In genomic region chr19:38619361-38620174, GRCh38 we compare ENCODE assay signal across 8 cellular contexts. TPM values are rescaled to one million over a fixed set of nuclear protein-coding genes. Genes with fewer than 3 reads are reported as not detected.
DNase-seq lines count a peak whose midpoint lies in the region; ATAC-seq lines count a peak whose summit lies in the region.

No MANE protein-coding gene starts in this region.

- H3K4me1 Mint-ChIP-seq in activated T-helper 1 cell treated with anti-CD3 and anti-CD28 coated beads, Interleukin-12 subunit alpha, Interleukin-12 subunit beta, Interleukin-2, Interleukin-4 antibody, amounts not matched to agents 30 ng/mL and 10 ng/mL and 1 ng/mL, durations not matched to agents 14 hours and 24 hours and 36 hours (ENCODE audit: low read depth), result peaks cover 32% of the 10 kb centered on the region
- peaks cover 46% of the 10 kb centered on the region for H3K4me1 Mint-ChIP-seq in stimulated activated naive CD8-positive, alpha-beta T cell treated with anti-CD3 and anti-CD28 coated beads, Interleukin-15, amount 100 ng/mL, for 72 hours

- ATAC-seq in HG02678 (IDR thresholded peaks at IDR 0.05; ENCODE audit: unreplicated experiment) (peak; percentile 2), GM21825 (IDR thresholded peaks at IDR 0.05; ENCODE audit: unreplicated experiment) (no peak)
- no peak for ATAC-seq in stimulated activated naive CD8-positive, alpha-beta T cell treated with anti-CD3 and anti-CD28 coated beads, Interleukin-15, amount 100 ng/mL, for 72 hours

- peaks cover 7% of the 10 kb centered on the region for H3K4me1 ChIP-seq in iPS-18a (ENCODE audit: control insufficient read depth, low read depth, low read length)

- no peaks in the 10 kb centered on the region for H3K9me3 Mint-ChIP-seq in activated T-helper 1 cell treated with anti-CD3 and anti-CD28 coated beads, Interleukin-12 subunit alpha, Interleukin-12 subunit beta, Interleukin-2, Interleukin-4 antibody, amounts not matched to agents 30 ng/mL and 10 ng/mL and 1 ng/mL, durations not matched to agents 14 hours and 24 hours and 36 hours
- H3K9me3 Mint-ChIP-seq in stimulated activated naive CD8-positive, alpha-beta T cell treated with anti-CD3 and anti-CD28 coated beads, Interleukin-15, amount 100 ng/mL, for 72 hours, result no peaks in the 10 kb centered on the region

- H3K27me3 Mint-ChIP-seq in activated T-helper 1 cell treated with anti-CD3 and anti-CD28 coated beads, Interleukin-12 subunit alpha, Interleukin-12 subunit beta, Interleukin-2, Interleukin-4 antibody, amounts not matched to agents 30 ng/mL and 10 ng/mL and 1 ng/mL, durations not matched to agents 14 hours and 24 hours and 36 hours (ENCODE audit: insufficient read depth), result no peaks in the 10 kb centered on the region
- no peaks in the 10 kb centered on the region for H3K27me3 Mint-ChIP-seq in stimulated activated naive CD8-positive, alpha-beta T cell treated with anti-CD3 and anti-CD28 coated beads, Interleukin-15, amount 100 ng/mL, for 72 hours

- H3K27ac ChIP-seq in iPS-18a (ENCODE audit: low read length), result no peak overlapping the region

- DNase-seq in activated T-helper 1 cell treated with anti-CD3 and anti-CD28 coated beads, Interleukin-12 subunit alpha, Interleukin-12 subunit beta, Interleukin-2, Interleukin-4 antibody, amounts not matched to agents 30 ng/mL and 10 ng/mL and 1 ng/mL, durations not matched to agents 14 hours and 24 hours and 36 hours (ENCODE audit: low spot score), result no peak
- no peak for DNase-seq in stimulated activated naive CD8-positive, alpha-beta T cell treated with anti-CD3 and anti-CD28 coated beads, Interleukin-15, amount 100 ng/mL, for 72 hours
- DNase-seq in activated gamma-delta T cell (lab: John Stamatoyannopoulos, UW) (no peak), nucleus accumbens (lab: John Stamatoyannopoulos, UW) (no peak), SW 1271 (lab: John Stamatoyannopoulos, UW) (no peak)

- H3K36me3 Mint-ChIP-seq in activated T-helper 1 cell treated with anti-CD3 and anti-CD28 coated beads, Interleukin-12 subunit alpha, Interleukin-12 subunit beta, Interleukin-2, Interleukin-4 antibody, amounts not matched to agents 30 ng/mL and 10 ng/mL and 1 ng/mL, durations not matched to agents 14 hours and 24 hours and 36 hours (ENCODE audit: low read depth), result peaks cover 35% of the 10 kb centered on the region

- H3K9me3 ChIP-seq in iPS-18a (ENCODE audit: control insufficient read depth, low read depth, low read length), result no peaks in the 10 kb centered on the region

- H3K27ac Mint-ChIP-seq in activated T-helper 1 cell treated with anti-CD3 and anti-CD28 coated beads, Interleukin-12 subunit alpha, Interleukin-12 subunit beta, Interleukin-2, Interleukin-4 antibody, amounts not matched to agents 30 ng/mL and 10 ng/mL and 1 ng/mL, durations not matched to agents 14 hours and 24 hours and 36 hours, result peak overlapping the region; percentile 84
- H3K27ac Mint-ChIP-seq in stimulated activated naive CD8-positive, alpha-beta T cell treated with anti-CD3 and anti-CD28 coated beads, Interleukin-15, amount 100 ng/mL, for 72 hours, result peak overlapping the region; percentile 98 to 99

- H3K4me3 Mint-ChIP-seq in activated T-helper 1 cell treated with anti-CD3 and anti-CD28 coated beads, Interleukin-12 subunit alpha, Interleukin-12 subunit beta, Interleukin-2, Interleukin-4 antibody, amounts not matched to agents 30 ng/mL and 10 ng/mL and 1 ng/mL, durations not matched to agents 14 hours and 24 hours and 36 hours, result peak overlapping the region; percentile 98
- peak overlapping the region; percentile 98 to 99 for H3K4me3 Mint-ChIP-seq in stimulated activated naive CD8-positive, alpha-beta T cell treated with anti-CD3 and anti-CD28 coated beads, Interleukin-15, amount 100 ng/mL, for 72 hours

- peaks cover 39% of the 10 kb centered on the region for H3K36me3 ChIP-seq in iPS-18a (ENCODE audit: control insufficient read depth, low read depth, low read length)

- intact Hi-C loops in activated T-helper 1 cell treated with anti-CD3 and anti-CD28 coated beads, Interleukin-12 subunit alpha, Interleukin-12 subunit beta, Interleukin-2, Interleukin-4 antibody, amounts not matched to agents 30 ng/mL and 10 ng/mL and 1 ng/mL, durations not matched to agents 14 hours and 24 hours and 36 hours (cut with micrococcal nuclease), result loop anchor here (1.0 to 10.0 kb wide), 11 partner anchors 15 to 715 kb away; partner anchors contain the start of genes ACTN4, FAM98C, NFKBIB and PSMD8

- H3K9ac ChIP-seq in iPS-18a (ENCODE audit: low read length), result peak overlapping the region; percentile 65

- peak overlapping the region; percentile 94 for H3K4me3 ChIP-seq in iPS-18a (ENCODE audit: low read length)

- no peaks in the 10 kb centered on the region for H3K27me3 ChIP-seq in iPS-18a (ENCODE audit: control insufficient read depth, insufficient read depth, low read length)

RNA-seq across cellular contexts. Expression of gene EIF3K, which starts 0.6 kb away (rescaled TPM):
- 309 and 326 TPM in 2 replicates for total RNA-seq in activated T-helper 1 cell treated with anti-CD3 and anti-CD28 coated beads, Interleukin-12 subunit alpha, Interleukin-12 subunit beta, Interleukin-2, Interleukin-4 antibody, amounts not matched to agents 30 ng/mL and 10 ng/mL and 1 ng/mL, durations not matched to agents 14 hours and 24 hours and 36 hours

RNA-seq across cellular contexts. Expression of gene MAP4K1, which starts 1.8 kb away (rescaled TPM):
- 159 and 182 TPM in 2 replicates for total RNA-seq in activated T-helper 1 cell treated with anti-CD3 and anti-CD28 coated beads, Interleukin-12 subunit alpha, Interleukin-12 subunit beta, Interleukin-2, Interleukin-4 antibody, amounts not matched to agents 30 ng/mL and 10 ng/mL and 1 ng/mL, durations not matched to agents 14 hours and 24 hours and 36 hours

RNA-seq across cellular contexts. Expression of gene ACTN4, which starts 27.9 kb away (rescaled TPM):
- total RNA-seq in activated T-helper 1 cell treated with anti-CD3 and anti-CD28 coated beads, Interleukin-12 subunit alpha, Interleukin-12 subunit beta, Interleukin-2, Interleukin-4 antibody, amounts not matched to agents 30 ng/mL and 10 ng/mL and 1 ng/mL, durations not matched to agents 14 hours and 24 hours and 36 hours, result 281 and 287 TPM in 2 replicates
